Comparison of ENCODE assay signal across 22 cellular contexts in the genomic region with DNA sequence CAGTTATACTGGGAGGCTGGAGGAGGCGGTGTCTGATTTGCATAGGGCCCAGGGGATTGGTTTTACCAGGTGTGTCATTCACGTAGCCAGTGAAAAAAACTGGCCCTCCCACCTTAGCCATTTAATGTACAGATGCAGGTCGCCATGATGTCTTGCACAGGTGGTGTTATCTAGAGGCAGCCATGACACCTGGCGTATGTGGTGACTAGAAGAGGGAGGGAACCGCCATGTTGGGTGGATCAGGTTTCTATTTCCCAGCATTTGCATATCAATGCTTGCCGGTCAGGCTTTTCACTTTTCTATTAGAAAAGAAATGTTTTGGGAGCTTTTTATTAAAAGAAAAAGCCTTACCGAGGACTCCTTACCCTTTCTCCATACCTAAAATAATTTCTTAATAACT.
"Had no signal": no experiment of that assay in that cellular context is flagged by ENCODE, and none has a peak within 500 bp of the region (broad histone marks: within the 10 kb centered on the region; RNA-seq: fewer than 3 reads in every experiment).

No MANE protein-coding gene starts in this region.

- H3K9me3 Mint-ChIP-seq: endodermal cell, neural progenitor cell, type B pancreatic cell had no signal

- H3K4me2 ChIP-seq: neural progenitor cell had no signal

- DNase-seq: effector CD4-positive, alpha-beta T cell; endodermal cell; erythroblast; foreskin keratinocyte; left colon; left ventricle myocardium superior; mesenchymal stem cell; midbrain; nucleus accumbens; ovary; sigmoid colon; stimulated activated CD4-positive, alpha-beta T cell treated with anti-CD3 and anti-CD28 coated beads, Interleukin-2, amount 100 ng/mL, for 24 hours; stimulated activated CD4-positive, alpha-beta T cell treated with anti-CD3 and anti-CD28 coated beads, Interleukin-4, amount 100 ng/mL, for 4 hours; stimulated activated naive CD4-positive, alpha-beta T cell; stomach; substantia nigra had no signal

- H2AFZ ChIP-seq: neural progenitor cell had no signal

- H3K4me1 ChIP-seq: foreskin keratinocyte, neural progenitor cell, right atrium auricular region, sigmoid colon, stomach had no signal

- H3K27ac ChIP-seq: coronary artery, foreskin keratinocyte, neural progenitor cell, ovary, right atrium auricular region, sigmoid colon, skin epidermis, stomach had no signal

- H3K4me3 Mint-ChIP-seq: endodermal cell; natural killer cell treated with Interleukin-12 subunit alpha and Interleukin-12 subunit beta and Interleukin-15 and Interleukin-18, amount 100 ng/mL, for 72 hours; neural progenitor cell; type B pancreatic cell had no signal

- H3K9me3 ChIP-seq: ovary, right atrium auricular region, sigmoid colon, stomach had no signal

- H3K9ac ChIP-seq: neural progenitor cell had no signal

- H3K27me3 Mint-ChIP-seq: natural killer cell treated with Interleukin-12 subunit alpha and Interleukin-12 subunit beta and Interleukin-15 and Interleukin-18, amount 100 ng/mL, for 72 hours had no signal

- H3K27me3 ChIP-seq: foreskin keratinocyte, neural progenitor cell, ovary, right atrium auricular region, sigmoid colon, stomach had no signal

- ATAC-seq: foreskin keratinocyte; left colon; left ventricle myocardium superior; natural killer cell treated with Interleukin-12 subunit alpha and Interleukin-12 subunit beta and Interleukin-15 and Interleukin-18, amount 100 ng/mL, for 72 hours had no signal

- H3K36me3 Mint-ChIP-seq: natural killer cell treated with Interleukin-12 subunit alpha and Interleukin-12 subunit beta and Interleukin-15 and Interleukin-18, amount 100 ng/mL, for 72 hours had no signal

- H3K27ac Mint-ChIP-seq: endodermal cell; natural killer cell treated with Interleukin-12 subunit alpha and Interleukin-12 subunit beta and Interleukin-15 and Interleukin-18, amount 100 ng/mL, for 72 hours; neural progenitor cell; type B pancreatic cell had no signal
